8 cellular contexts compared by ENCODE assay signal in the genomic region with DNA sequence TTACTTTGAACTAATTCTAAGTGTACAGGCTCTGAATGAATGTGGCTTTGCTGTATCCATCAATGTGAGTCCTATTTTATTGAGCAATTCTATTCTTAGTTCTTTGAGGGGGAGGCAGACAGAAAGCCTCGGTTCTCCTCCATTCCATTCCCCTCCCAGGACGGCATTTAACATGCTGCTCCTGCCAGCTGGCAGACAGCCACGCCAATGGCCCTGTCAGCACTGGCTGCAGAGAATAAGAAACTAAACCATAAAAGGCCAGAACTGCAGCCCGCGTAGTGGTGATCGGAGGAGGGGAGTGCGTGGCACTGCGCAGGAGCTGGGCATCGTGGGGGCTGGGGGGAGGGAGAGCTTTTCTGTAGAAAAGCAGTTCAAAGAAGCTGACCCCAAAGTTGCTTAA.
DNase-seq lines count a peak whose midpoint lies in the region; ATAC-seq and TF ChIP-seq lines count a peak whose summit lies in the region.

No MANE protein-coding gene starts in this region.

- CTCF ChIA-PET in activated CD8-positive, alpha-beta T cell treated with anti-CD3 and anti-CD28 coated beads for 36 hours (lab: Charles Lee) = interaction anchor here (0.9 to 3.0 kb wide), 4 partner anchors 9 to 62 kb away, joined by 3 to 12 read pairs (median 7); no protein-coding TSS in a partner anchor

- H3K27me3 ChIP-seq in ACC112 (ENCODE audit: insufficient read depth, low read length) (no peaks in the 10 kb centered on the region), esophagus muscularis mucosa (no peaks in the 10 kb centered on the region), muscle layer of duodenum (ENCODE audit: low read depth, low read length) (no peaks in the 10 kb centered on the region)

- no peaks in the 10 kb centered on the region for H3K4me1 Mint-ChIP-seq in activated CD8-positive, alpha-beta T cell treated with anti-CD3 and anti-CD28 coated beads for 36 hours (ENCODE audit: low read depth)

- TF ChIP-seq POLR2A in esophagus muscularis mucosa (IDR thresholded peaks at IDR 0.05; ENCODE audit: low read depth) = no peak

- no peak overlapping the region for H3K4me3 Mint-ChIP-seq in activated CD8-positive, alpha-beta T cell treated with anti-CD3 and anti-CD28 coated beads for 36 hours

- peak overlapping the region; percentile 13; the same call in 1 of the 2 replicates for H3K4me3 ChIP-seq in ACC112 (ENCODE audit: low read depth, low read length)
- no peak overlapping the region for H3K4me3 ChIP-seq in esophagus muscularis mucosa
- H3K4me3 ChIP-seq in muscle layer of duodenum (ENCODE audit: low read depth in 1 of 2, low read length in 2 of 2) = no peak overlapping the region

- no peaks in the 10 kb centered on the region for H3K36me3 Mint-ChIP-seq in activated CD8-positive, alpha-beta T cell treated with anti-CD3 and anti-CD28 coated beads for 36 hours (ENCODE audit: low read depth)

- H3K27ac ChIP-seq in ACC112 (ENCODE audit: low read depth, low read length) (peak overlapping the region; percentile 30), esophagus muscularis mucosa (replicated peaks in 1 of 4) (peak overlapping the region; percentile 94 to 97 (median 96)), muscle layer of duodenum (ENCODE audit: low read length) (peak overlapping the region; percentile 86)

- no peaks in the 10 kb centered on the region for H3K79me2 ChIP-seq in ACC112 (ENCODE audit: control insufficient read depth, insufficient read depth, low read length, unreplicated experiment)

- POLR2A ChIA-PET in activated CD8-positive, alpha-beta T cell treated with anti-CD3 and anti-CD28 coated beads for 36 hours (lab: Charles Lee) = no interaction called here

- H3K36me3 ChIP-seq in ACC112 (ENCODE audit: insufficient read depth, low read length) = peaks cover 9% of the 10 kb centered on the region; the same call in 1 of the 2 replicates
- H3K36me3 ChIP-seq in esophagus muscularis mucosa = peaks cover 0 to 54% (median 29%) of the 10 kb centered on the region in 4 donors
- H3K36me3 ChIP-seq in muscle layer of duodenum (ENCODE audit: control insufficient read depth in 1 of 2, insufficient read depth in 2 of 2, low read length in 2 of 2) = peaks cover 15 to 16% of the 10 kb centered on the region in 2 donors

- intact Hi-C loops in esophagus muscularis mucosa (cut with DNase I) = no loop called here
- intact Hi-C loops in activated CD8-positive, alpha-beta T cell treated with anti-CD3 and anti-CD28 coated beads for 36 hours (cut with micrococcal nuclease) = no loop called here

- peaks cover 44% of the 10 kb centered on the region for H3K4me1 ChIP-seq in ACC112 (ENCODE audit: control insufficient read depth, insufficient read depth, low read length, unreplicated experiment)
- H3K4me1 ChIP-seq in esophagus muscularis mucosa = peaks cover 60 to 100% (median 100%) of the 10 kb centered on the region in 4 donors
- H3K4me1 ChIP-seq in muscle layer of duodenum (ENCODE audit: control insufficient read depth in 1 of 2, insufficient read depth in 2 of 2, low read length in 2 of 2) = peaks cover 26 to 69% of the 10 kb centered on the region in 2 donors

- H3K27ac Mint-ChIP-seq in activated CD8-positive, alpha-beta T cell treated with anti-CD3 and anti-CD28 coated beads for 36 hours = no peak overlapping the region

- no peaks in the 10 kb centered on the region for H3K9me3 Mint-ChIP-seq in activated CD8-positive, alpha-beta T cell treated with anti-CD3 and anti-CD28 coated beads for 36 hours

- H2AFZ ChIP-seq in ACC112 (ENCODE audit: low read length, unreplicated experiment) = peak overlapping the region; percentile 4

- no peaks in the 10 kb centered on the region for H3K9me3 ChIP-seq in esophagus muscularis mucosa
- no peaks in the 10 kb centered on the region for H3K9me3 ChIP-seq in muscle layer of duodenum (ENCODE audit: control insufficient read depth in 1 of 2, low read length in 2 of 2)

- TF ChIP-seq EP300 in esophagus muscularis mucosa (IDR thresholded peaks at IDR 0.05) = peak; percentile 76

- no peak for ATAC-seq in HG02763 (IDR thresholded peaks at IDR 0.05; ENCODE audit: unreplicated experiment)
- no peak for ATAC-seq in activated CD8-positive, alpha-beta T cell treated with anti-CD3 and anti-CD28 coated beads for 36 hours

- peaks cover 6% of the 10 kb centered on the region for H3K27me3 Mint-ChIP-seq in activated CD8-positive, alpha-beta T cell treated with anti-CD3 and anti-CD28 coated beads for 36 hours

- TF ChIP-seq CTCF in esophagus muscularis mucosa (IDR thresholded peaks at IDR 0.05) = no peak
- no peak for TF ChIP-seq CTCF in activated CD8-positive, alpha-beta T cell treated with anti-CD3 and anti-CD28 coated beads for 36 hours (IDR thresholded peaks at IDR 0.05)

- DNase-seq in NCI-H2227 treated with DMSO at 0.1 percent for 48 hours (lab: John Stamatoyannopoulos, UW) (peak; percentile 20), esophagus muscularis mucosa (ENCODE audit: extremely low spot score) (peak; percentile 97), T-helper 1 cell (no peak), NAMALWA (ENCODE audit: low spot score) (no peak)
- DNase-seq in activated CD8-positive, alpha-beta T cell treated with anti-CD3 and anti-CD28 coated beads for 36 hours = no peak

- WGBS in esophagus muscularis mucosa = 22% methylated on average over 7 of the region's 9 CpGs

Comparison
In these comparisons a context has a peak if more than half of its experiments do, and no peak if none do; other contexts are left out.
1. H3K27ac ChIP-seq: peak in every context shown above with its lines; median percentile 96 in esophagus muscularis mucosa; 86 in muscle layer of duodenum; 30 in ACC112.
2. DNase-seq: peak in NCI-H2227 treated with DMSO at 0.1 percent for 48 hours (single experiment) and esophagus muscularis mucosa (single experiment); none in T-helper 1 cell (0 of 5), activated CD8-positive, alpha-beta T cell treated with anti-CD3 and anti-CD28 coated beads for 36 hours (single experiment) and NAMALWA (single experiment).